15 cellular contexts compared by ENCODE assay signal in genomic region chr12:93373847-93374723, GRCh38. TPM values are rescaled to one million over a fixed set of nuclear protein-coding genes. Genes with fewer than 3 reads are reported as not detected.
DNase-seq lines count a peak whose midpoint lies in the region; TF ChIP-seq lines count a peak whose summit lies in the region.
"Had no signal": no experiment of that assay in that cellular context is flagged by ENCODE, and none has a peak within 500 bp of the region (broad histone marks: within the 10 kb centered on the region; RNA-seq: fewer than 3 reads in every experiment).

No MANE protein-coding gene starts in this region.

- H3K9me3 Mint-ChIP-seq in activated naive CD8-positive, alpha-beta T cell (ENCODE audit: low read depth), result no peaks in the 10 kb centered on the region
- H3K9me3 Mint-ChIP-seq in activated naive CD8-positive, alpha-beta T cell treated with anti-CD3 and anti-CD28 coated beads for 36 hours, result no peaks in the 10 kb centered on the region
- H3K9me3 Mint-ChIP-seq in glutamatergic neuron (ENCODE audit: unreplicated experiment), result no peaks in the 10 kb centered on the region

- H3K36me3 ChIP-seq in SK-N-MC (ENCODE audit: insufficient read depth, low read length), result peaks cover 4% of the 10 kb centered on the region; the same call in 1 of the 2 replicates
- peaks cover 0 to 3% (median 0%) of the 10 kb centered on the region in 4 donors for H3K36me3 ChIP-seq in liver (ENCODE audit: control insufficient read depth in 4 of 4, insufficient read depth in 3 of 4, low read depth in 1 of 4, low read length in 3 of 4)
- no peaks in the 10 kb centered on the region for H3K36me3 ChIP-seq in subcutaneous abdominal adipose tissue (ENCODE audit: control insufficient read depth in 5 of 5, insufficient read depth in 5 of 5, low read length in 5 of 5)
- H3K36me3 ChIP-seq: esophagus muscularis mucosa had no signal

- H3K36me3 Mint-ChIP-seq in activated naive CD8-positive, alpha-beta T cell, result no peaks in the 10 kb centered on the region
- peaks cover 5% of the 10 kb centered on the region for H3K36me3 Mint-ChIP-seq in activated naive CD8-positive, alpha-beta T cell treated with anti-CD3 and anti-CD28 coated beads for 36 hours
- H3K36me3 Mint-ChIP-seq in glutamatergic neuron (ENCODE audit: unreplicated experiment), result no peaks in the 10 kb centered on the region

- peaks cover 1% of the 10 kb centered on the region for H3K27me3 Mint-ChIP-seq in activated naive CD8-positive, alpha-beta T cell
- no peaks in the 10 kb centered on the region for H3K27me3 Mint-ChIP-seq in activated naive CD8-positive, alpha-beta T cell treated with anti-CD3 and anti-CD28 coated beads for 36 hours
- peaks cover 5% of the 10 kb centered on the region for H3K27me3 Mint-ChIP-seq in glutamatergic neuron (ENCODE audit: unreplicated experiment)

- H3K27me3 ChIP-seq in liver (ENCODE audit: control insufficient read depth in 4 of 4, insufficient read depth in 4 of 4, low read length in 3 of 4) (no peaks in the 10 kb centered on the region), subcutaneous abdominal adipose tissue (ENCODE audit: control insufficient read depth in 5 of 5, insufficient read depth in 4 of 5, low read length in 5 of 5) (no peaks in the 10 kb centered on the region)
- H3K27me3 ChIP-seq: esophagus muscularis mucosa had no signal

- H3K27ac ChIP-seq in SK-N-MC, result 0 out of 2 replicates have a peak overlapping the region, but pooled peaks have one; percentile 45
- H3K27ac ChIP-seq in liver (ENCODE audit: low read depth in 1 of 2, low read length in 2 of 2), result no peak overlapping the region
- peak overlapping the region; percentile 8 for H3K27ac ChIP-seq in subcutaneous abdominal adipose tissue (ENCODE audit: low read depth, low read length)

- H3K9ac ChIP-seq in SK-N-MC (ENCODE audit: insufficient read length) (peak overlapping the region; percentile 19), liver (ENCODE audit: low read depth in 1 of 2, low read length in 2 of 2) (peak overlapping the region in 1 of 2 donors; percentile 49), subcutaneous abdominal adipose tissue (ENCODE audit: low read length in 5 of 5) (peak overlapping the region in 2 of 5 donors; percentile 13 to 53)

- H3K4me3 ChIP-seq in SK-N-MC (0 out of 2 replicates have a peak overlapping the region, but pooled peaks have one; percentile 16), liver (ENCODE audit: low read depth in 1 of 3, low read length in 3 of 3) (no peak overlapping the region), subcutaneous abdominal adipose tissue (ENCODE audit: low read depth in 1 of 5, low read length in 5 of 5) (no peak overlapping the region)
- H3K4me3 ChIP-seq: esophagus muscularis mucosa had no signal

- TF ChIP-seq RAD21 in liver (IDR thresholded peaks at IDR 0.05), result no peak

- TF ChIP-seq CTCF in liver (IDR thresholded peaks at IDR 0.05; ENCODE audit: low read depth, low read length, missing input control) (no peak), glutamatergic neuron (IDR thresholded peaks at IDR 0.05; ENCODE audit: partially characterized antibody, unreplicated experiment) (no peak)

- 65% methylated on average over 2 of the region's 2 CpGs for WGBS in liver

- peaks cover 15% of the 10 kb centered on the region for H3K4me1 Mint-ChIP-seq in activated naive CD8-positive, alpha-beta T cell (ENCODE audit: low read depth)
- H3K4me1 Mint-ChIP-seq in activated naive CD8-positive, alpha-beta T cell treated with anti-CD3 and anti-CD28 coated beads for 36 hours, result peaks cover 18% of the 10 kb centered on the region
- H3K4me1 Mint-ChIP-seq in glutamatergic neuron (ENCODE audit: low read depth, unreplicated experiment), result peaks cover 10% of the 10 kb centered on the region

- no peak overlapping the region for H3K4me3 Mint-ChIP-seq in activated naive CD8-positive, alpha-beta T cell
- no peak overlapping the region for H3K4me3 Mint-ChIP-seq in activated naive CD8-positive, alpha-beta T cell treated with anti-CD3 and anti-CD28 coated beads for 36 hours
- no peak overlapping the region for H3K4me3 Mint-ChIP-seq in glutamatergic neuron (ENCODE audit: unreplicated experiment)

- H3K27ac Mint-ChIP-seq in activated naive CD8-positive, alpha-beta T cell, result peak overlapping the region; percentile 4
- H3K27ac Mint-ChIP-seq in activated naive CD8-positive, alpha-beta T cell treated with anti-CD3 and anti-CD28 coated beads for 36 hours, result no peak overlapping the region
- no peak overlapping the region for H3K27ac Mint-ChIP-seq in glutamatergic neuron (ENCODE audit: unreplicated experiment)

- peaks cover 3 to 23% (median 14%) of the 10 kb centered on the region in 4 donors for H3K4me1 ChIP-seq in liver (ENCODE audit: control insufficient read depth in 4 of 4, insufficient read depth in 4 of 4, low read length in 3 of 4)
- peaks cover 2 to 50% (median 47%) of the 10 kb centered on the region in 5 donors for H3K4me1 ChIP-seq in subcutaneous abdominal adipose tissue (ENCODE audit: control insufficient read depth in 5 of 5, insufficient read depth in 5 of 5, low read length in 5 of 5)

- DNase-seq in activated naive CD8-positive, alpha-beta T cell treated with anti-CD3 and anti-CD28 coated beads for 36 hours, result no peak
- DNase-seq in SK-N-MC (ENCODE audit: low read depth, low spot score) (no peak), C1 segment of cervical spinal cord (lab: John Stamatoyannopoulos, UW) (no peak), glutamatergic neuron (no peak), T1000 (lab: John Stamatoyannopoulos, UW) (no peak)
- DNase-seq: activated CD4-positive, alpha-beta T cell treated with anti-CD3 and anti-CD28 coated beads for 1 hour; activated T-cell treated with anti-CD3 and anti-CD28 coated beads for 4 hours; hippocampal formation; left ventricle myocardium superior; NCI-H1092 treated with DMSO at 0.1 percent for 48 hours; NCI-H226 had no signal

- no peaks in the 10 kb centered on the region for H3K9me3 ChIP-seq in SK-N-MC (ENCODE audit: low read depth, low read length)
- no peaks in the 10 kb centered on the region for H3K9me3 ChIP-seq in liver (ENCODE audit: control insufficient read depth in 4 of 4, low read length in 3 of 4)
- no peaks in the 10 kb centered on the region for H3K9me3 ChIP-seq in subcutaneous abdominal adipose tissue (ENCODE audit: control insufficient read depth in 5 of 5, low read length in 5 of 5)

TF ChIP-seq in liver, 16 proteins besides CTCF, POLR2A, EP300 and RAD21:
- TF ChIP-seq HNF4G (IDR thresholded peaks at IDR 0.05) (no peak), HNF4A (conservative IDR thresholded peaks at IDR 0.05) (peak; percentile 27 to 47)

RNA-seq across cellular contexts. Expression of gene NUDT4, which starts 3.6 kb away (rescaled TPM):
- total RNA-seq in activated naive CD8-positive, alpha-beta T cell treated with anti-CD3 and anti-CD28 coated beads for 36 hours, result 10 to 100 TPM; 77.2 to 85.5 TPM
- total RNA-seq in liver (100 to 1,000 TPM in 1 of 2 donors, 10 to 100 TPM in 1; 13.9 to 141 TPM), glutamatergic neuron (ENCODE audit: unreplicated experiment) (29.5 TPM)
- polyA plus RNA-seq in liver, result 1 to 10 TPM; 8.9 to 9.9 TPM

Comparison
In these comparisons a context has a peak if more than half of its experiments do, and no peak if none do; other contexts are left out.
1. H3K27ac ChIP-seq: peak in SK-N-MC (single experiment) and subcutaneous abdominal adipose tissue (single experiment); none in liver (0 of 2).